In genomic region chr1:226438007-226438406, GRCh38 we compare ENCODE assay signal across 13 cellular contexts. TPM values are rescaled to one million over a fixed set of nuclear protein-coding genes. Genes with fewer than 3 reads are reported as not detected.
A peak's percentile ranks its signal among the peaks of the same experiment; 100 is the strongest.
DNase-seq lines count a peak whose midpoint lies in the region; FAIRE-seq and TF ChIP-seq lines count a peak whose summit lies in the region.
"Had no signal": no experiment of that assay in that cellular context is flagged by ENCODE, and none has a peak within 500 bp of the region (broad histone marks: within the 10 kb centered on the region; RNA-seq: fewer than 3 reads in every experiment).

No MANE protein-coding gene starts in this region.

- POLR2A ChIA-PET in endothelial cell of umbilical vein (lab: Charles Lee): no interaction called here

- no TSS peak for BruUV-seq in endothelial cell of umbilical vein (replicated peaks; lab: Mats Ljungman, UMichigan)

- H3K4me3 ChIP-seq in endothelial cell of umbilical vein (replicated peaks in 1 of 3; ENCODE audit: insufficient read depth in 1 of 3, low read depth in 1 of 3, low read length in 3 of 3): no peak overlapping the region
- H3K4me3 ChIP-seq: coronary artery had no signal

- no peak overlapping the region for H2AFZ ChIP-seq in endothelial cell of umbilical vein (ENCODE audit: low read depth, low read length)

- no peaks in the 10 kb centered on the region for H3K36me3 Mint-ChIP-seq in CD14-positive monocyte
- H3K36me3 Mint-ChIP-seq: naive B cell had no signal

- no peaks in the 10 kb centered on the region for H3K9me1 ChIP-seq in endothelial cell of umbilical vein (replicated peaks; ENCODE audit: control insufficient read depth, extremely low read depth, insufficient read depth, low read length)

- DNase-seq in A172 (ENCODE audit: low spot score) (peak; percentile 26), ELR (ENCODE audit: low read depth) (peak; percentile 54), NCI-H460 (ENCODE audit: extremely low read depth, low read depth) (peak; percentile 47), endothelial cell of umbilical vein (ENCODE audit: low read depth, low spot score) (peak; percentile 20), KG1 (lab: John Stamatoyannopoulos, UW) (no peak), T1000 (lab: John Stamatoyannopoulos, UW) (no peak), CD14-positive monocyte (ENCODE audit: low spot score) (no peak)
- no peak for DNase-seq in activated effector memory CD4-positive, alpha-beta T cell treated with Interleukin-2 at 50 U/mL for 16 hours
- DNase-seq: DMS79; naive B cell; NCI-H774; stimulated activated naive CD4-positive, alpha-beta T cell treated with Interleukin-2 at 50 U/mL for 16 hours had no signal

- CTCF ChIA-PET in endothelial cell of umbilical vein (lab: Charles Lee): no interaction called here

- FAIRE-seq in endothelial cell of umbilical vein (lab: Jason Lieb, UNC): no peak

- no peaks in the 10 kb centered on the region for H3K9me3 ChIP-seq in endothelial cell of umbilical vein (replicated peaks; ENCODE audit: control insufficient read depth, insufficient read depth, low read length)

- peaks cover 0 to 3% of the 10 kb centered on the region in 2 experiments for H3K27me3 ChIP-seq in endothelial cell of umbilical vein (ENCODE audit: control insufficient read depth in 2 of 2, insufficient read depth in 2 of 2, low read length in 2 of 2)

- intact Hi-C loops in endothelial cell of umbilical vein (cut with micrococcal nuclease): no loop called here
- intact Hi-C loops in CD14-positive monocyte (cut with micrococcal nuclease): no loop called here

- peaks cover 0 to 2% (median 0%) of the 10 kb centered on the region in 7 donors for H3K9me3 Mint-ChIP-seq in CD14-positive monocyte

- no peak overlapping the region for H3K27ac ChIP-seq in endothelial cell of umbilical vein (ENCODE audit: insufficient read depth, low read depth, low read length)
- H3K27ac ChIP-seq: coronary artery had no signal

- no peak overlapping the region for H3K27ac Mint-ChIP-seq in CD14-positive monocyte

- H3K4me1 Mint-ChIP-seq in CD14-positive monocyte: no peaks in the 10 kb centered on the region

- dilution Hi-C loops in endothelial cell of umbilical vein (cut with MboI; ENCODE audit: extremely low pct_ligation_motif_present, low sequenced_read_pairs): no loop called here

- no peaks in the 10 kb centered on the region for H3K4me1 ChIP-seq in endothelial cell of umbilical vein (ENCODE audit: control insufficient read depth, extremely low read depth, insufficient read depth, low read length)

- H3K27me3 Mint-ChIP-seq in CD14-positive monocyte (ENCODE audit: low read depth in 3 of 3): peaks cover 4 to 7% (median 6%) of the 10 kb centered on the region in 3 donors
- H3K27me3 Mint-ChIP-seq: naive B cell had no signal

- H3K4me3 Mint-ChIP-seq in CD14-positive monocyte: no peak overlapping the region

- no peaks in the 10 kb centered on the region for H3K79me2 ChIP-seq in endothelial cell of umbilical vein (ENCODE audit: control insufficient read depth, insufficient read depth, low read length)

- no peaks in the 10 kb centered on the region for H3K36me3 ChIP-seq in endothelial cell of umbilical vein (ENCODE audit: control insufficient read depth in 2 of 2, extremely low read depth in 1 of 2, insufficient read depth in 2 of 2, low read length in 2 of 2)

- H3K9ac ChIP-seq in endothelial cell of umbilical vein (replicated peaks; ENCODE audit: extremely low read depth, insufficient read depth, low read length): no peak overlapping the region

- no peaks in the 10 kb centered on the region for H4K20me1 ChIP-seq in endothelial cell of umbilical vein (replicated peaks; ENCODE audit: control insufficient read depth, extremely low read depth, insufficient read depth, low read length)

- H3K4me2 ChIP-seq in endothelial cell of umbilical vein (ENCODE audit: insufficient read depth, low read length): no peak overlapping the region

- peak in 1 of 2 donors; percentile 10 for TF ChIP-seq CTCF in endothelial cell of umbilical vein (IDR thresholded peaks at IDR 0.05; ENCODE audit: extremely low read depth in 1 of 2, insufficient read depth in 1 of 2, low read depth in 1 of 2, low read length in 2 of 2)
- no peak for TF ChIP-seq CTCF in CD14-positive monocyte (IDR thresholded peaks at IDR 0.05)

- no peak for TF ChIP-seq POLR2A in endothelial cell of umbilical vein (IDR thresholded peaks at IDR 0.05; ENCODE audit: low read depth, low read length)

TF ChIP-seq in endothelial cell of umbilical vein, 7 proteins besides CTCF, POLR2A, EP300 and RAD21:
- TF ChIP-seq GATA2 (IDR thresholded peaks at IDR 0.05; ENCODE audit: insufficient read depth, insufficient read length, low read depth, low read length) (no peak), MYC (IDR thresholded peaks at IDR 0.05; ENCODE audit: low read depth, low read length) (no peak), JUN (IDR thresholded peaks at IDR 0.05; ENCODE audit: borderline replicate concordance, insufficient read depth, insufficient read length, low read depth) (no peak), POLR2AphosphoS5 (IDR thresholded peaks at IDR 0.05; ENCODE audit: insufficient read depth, low read depth, low read length) (no peak), FOS (IDR thresholded peaks at IDR 0.05; ENCODE audit: borderline replicate concordance, insufficient read depth, low read length) (no peak), MAX (IDR thresholded peaks at IDR 0.05; ENCODE audit: insufficient read depth, insufficient read length) (no peak), EZH2 (IDR thresholded peaks at IDR 0.05; ENCODE audit: borderline replicate concordance, low read depth, low read length, severe bottlenecking) (no peak)

RNA-seq across cellular contexts. Expression of gene PARP1, which starts 30.1 kb away (rescaled TPM):
- 216 and 238 TPM in 2 replicates for total RNA-seq in A172 (2014; rRNA removed; shearing (Covaris generic))
- 82.3 and 103 TPM in 2 replicates for total RNA-seq in NCI-H460 (2014; rRNA removed; shearing (Covaris generic))
- polyA plus RNA-seq in NCI-H460 (2014; cell fraction: nucleus; rRNA removed): 156 and 260 TPM in 2 replicates
- total RNA-seq in endothelial cell of umbilical vein: 133 and 136 TPM in 2 replicates
- polyA plus RNA-seq in endothelial cell of umbilical vein (153 and 160 TPM in 2 replicates), CD14-positive monocyte (10 to 100 TPM; 17.7 to 23.3 TPM)
- 135 and 150 TPM in 2 replicates for polyA plus RNA-seq in endothelial cell of umbilical vein (2011; cell fraction: cytosol; rRNA removed)
- 108 and 109 TPM in 2 replicates for polyA plus RNA-seq in endothelial cell of umbilical vein (2011; cell fraction: nucleus; rRNA removed)
- polyA plus RNA-seq in endothelial cell of umbilical vein (2012): 67.7 and 92.7 TPM in 2 replicates
- 139 and 149 TPM in 2 replicates for polyA minus RNA-seq in endothelial cell of umbilical vein
- 85.5 TPM for polyA minus RNA-seq in endothelial cell of umbilical vein (2011; cell fraction: cytosol; rRNA and poly(A)+ RNA removed)
- 40.8 and 68.6 TPM in 2 replicates for polyA minus RNA-seq in endothelial cell of umbilical vein (2011; cell fraction: nucleus; rRNA and poly(A)+ RNA removed)

Comparison
In these comparisons a context has a peak if more than half of its experiments do, and no peak if none do; other contexts are left out.
1. DNase-seq: peak in A172 (single experiment), ELR (single experiment), NCI-H460 (single experiment) and endothelial cell of umbilical vein (single experiment); none in KG1 (single experiment), activated effector memory CD4-positive, alpha-beta T cell treated with Interleukin-2 at 50 U/mL for 16 hours (single experiment), T1000 (single experiment) and CD14-positive monocyte (single experiment).